ENCODE assay signal across 30 cellular contexts in the genomic region with DNA sequence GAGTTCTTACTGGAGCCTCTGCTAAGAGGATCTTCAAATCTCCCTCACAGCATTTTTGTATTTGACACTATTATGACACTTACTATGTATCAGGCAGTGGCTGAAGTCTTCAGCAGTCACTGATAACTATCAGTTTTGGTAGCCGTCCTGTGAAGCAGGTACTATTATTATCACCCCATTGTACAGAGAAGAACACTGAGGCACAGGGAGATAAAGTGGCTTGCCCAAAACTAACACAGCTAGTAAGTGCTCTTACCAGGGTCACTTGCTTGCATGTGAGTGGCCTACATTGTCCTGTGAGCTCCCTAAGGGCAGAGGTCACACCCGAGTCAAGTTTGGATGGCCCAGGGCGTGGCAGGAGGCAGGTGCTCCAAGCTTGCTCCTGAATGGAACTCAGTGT. TPM values are rescaled to one million over a fixed set of nuclear protein-coding genes. Genes with fewer than 3 reads are reported as not detected.
"Had no signal": no experiment of that assay in that cellular context is flagged by ENCODE, and none has a peak within 500 bp of the region (broad histone marks: within the 10 kb centered on the region; RNA-seq: fewer than 3 reads in every experiment).

No MANE protein-coding gene starts in this region.

- H3K27ac Mint-ChIP-seq: stimulated activated effector memory CD8-positive, alpha-beta T cell treated with anti-CD3 and anti-CD28 coated beads, Interleukin-12 subunit alpha, Interleukin-12 subunit beta, amount 100 ng/mL, for 72 hours; stimulated activated memory B cell treated with anti-CD40 and anti-IgM and Interleukin-4, amounts not matched to agents 10 μg/mL and 1 μg/mL and 100 μg/mL, for 72 hours; stimulated activated naive B cell treated with anti-CD40 and anti-IgM and Interleukin-4, amounts not matched to agents 10 μg/mL and 1 μg/mL and 100 μg/mL, for 72 hours; stimulated activated naive CD8-positive, alpha-beta T cell treated with anti-CD3 and anti-CD28 coated beads, Interleukin-15, Interleukin-2, amounts not matched to agents 100 ng/mL and 50 ng/mL, for 24 hours; type B pancreatic cell had no signal

- H3K36me3 ChIP-seq: stomach, suprapubic skin, thoracic aorta, thyroid gland, tibial artery, tibial nerve, transverse colon, upper lobe of left lung, upper lobe of right lung, uterus, vagina had no signal

- H3K4me3 Mint-ChIP-seq: stimulated activated effector memory CD8-positive, alpha-beta T cell treated with anti-CD3 and anti-CD28 coated beads, Interleukin-12 subunit alpha, Interleukin-12 subunit beta, amount 100 ng/mL, for 72 hours; stimulated activated memory B cell treated with anti-CD40 and anti-IgM and Interleukin-4, amounts not matched to agents 10 μg/mL and 1 μg/mL and 100 μg/mL, for 72 hours; stimulated activated naive B cell treated with anti-CD40 and anti-IgM and Interleukin-4, amounts not matched to agents 10 μg/mL and 1 μg/mL and 100 μg/mL, for 72 hours; stimulated activated naive CD8-positive, alpha-beta T cell treated with anti-CD3 and anti-CD28 coated beads, Interleukin-15, amount 100 ng/mL, for 72 hours; stimulated activated naive CD8-positive, alpha-beta T cell treated with anti-CD3 and anti-CD28 coated beads, Interleukin-15, Interleukin-2, amounts not matched to agents 100 ng/mL and 50 ng/mL, for 24 hours; type B pancreatic cell had no signal

- H3K36me3 Mint-ChIP-seq: stimulated activated effector memory CD8-positive, alpha-beta T cell treated with anti-CD3 and anti-CD28 coated beads, Interleukin-12 subunit alpha, Interleukin-12 subunit beta, amount 100 ng/mL, for 72 hours; stimulated activated memory B cell treated with anti-CD40 and anti-IgM and Interleukin-4, amounts not matched to agents 10 μg/mL and 1 μg/mL and 100 μg/mL, for 72 hours; stimulated activated naive B cell treated with anti-CD40 and anti-IgM and Interleukin-4, amounts not matched to agents 10 μg/mL and 1 μg/mL and 100 μg/mL, for 72 hours; type B pancreatic cell had no signal

- H3K4me1 ChIP-seq: stomach, suprapubic skin, testis, tibial artery, tibial nerve, transverse colon, upper lobe of left lung, upper lobe of right lung, uterus, vagina had no signal

- H3K4me1 Mint-ChIP-seq: stimulated activated memory B cell treated with anti-CD40 and anti-IgM and Interleukin-4, amounts not matched to agents 10 μg/mL and 1 μg/mL and 100 μg/mL, for 72 hours had no signal

- FAIRE-seq: urothelium cell line had no signal

- ATAC-seq: stimulated activated effector memory CD8-positive, alpha-beta T cell treated with anti-CD3 and anti-CD28 coated beads, Interleukin-12 subunit alpha, Interleukin-12 subunit beta, amount 100 ng/mL, for 72 hours; stimulated activated memory B cell treated with anti-CD40 and anti-IgM and Interleukin-4, amounts not matched to agents 10 μg/mL and 1 μg/mL and 100 μg/mL, for 72 hours; stimulated activated naive B cell treated with anti-CD40 and anti-IgM and Interleukin-4, amounts not matched to agents 10 μg/mL and 1 μg/mL and 100 μg/mL, for 72 hours; stimulated activated naive CD8-positive, alpha-beta T cell treated with anti-CD3 and anti-CD28 coated beads, Interleukin-15, amount 100 ng/mL, for 72 hours; stimulated activated naive CD8-positive, alpha-beta T cell treated with anti-CD3 and anti-CD28 coated beads, Interleukin-15, Interleukin-2, amounts not matched to agents 100 U/mL and 50 U/mL, for 24 hours; upper lobe of right lung had no signal

- H3K27ac ChIP-seq: stomach, suprapubic skin, testis, thoracic aorta, thyroid gland, tibial artery, tibial nerve, transverse colon, upper lobe of left lung, upper lobe of right lung, uterus, vagina had no signal

- H3K27me3 ChIP-seq: testis, thyroid gland, tibial nerve, transverse colon, upper lobe of left lung, upper lobe of right lung, uterus, vagina had no signal

- H3K9me3 Mint-ChIP-seq: stimulated activated effector memory CD8-positive, alpha-beta T cell treated with anti-CD3 and anti-CD28 coated beads, Interleukin-12 subunit alpha, Interleukin-12 subunit beta, amount 100 ng/mL, for 72 hours; stimulated activated memory B cell treated with anti-CD40 and anti-IgM and Interleukin-4, amounts not matched to agents 10 μg/mL and 1 μg/mL and 100 μg/mL, for 72 hours; stimulated activated naive B cell treated with anti-CD40 and anti-IgM and Interleukin-4, amounts not matched to agents 10 μg/mL and 1 μg/mL and 100 μg/mL, for 72 hours; stimulated activated naive CD8-positive, alpha-beta T cell treated with anti-CD3 and anti-CD28 coated beads, Interleukin-15, amount 100 ng/mL, for 72 hours; stimulated activated naive CD8-positive, alpha-beta T cell treated with anti-CD3 and anti-CD28 coated beads, Interleukin-15, Interleukin-2, amounts not matched to agents 100 ng/mL and 50 ng/mL, for 24 hours; type B pancreatic cell had no signal

- DNase-seq: stimulated activated CD4-positive, alpha-beta T cell treated with anti-CD3 and anti-CD28 coated beads, Interleukin-2, amount 100 ng/mL, for 48 hours; stimulated activated CD4-positive, alpha-beta T cell treated with anti-CD3 and anti-CD28 coated beads, Interleukin-4, amount 100 ng/mL, for 1 hour; stimulated activated CD4-positive, alpha-beta T cell treated with anti-CD3 and anti-CD28 coated beads, Interleukin-4, amount 100 ng/mL, for 24 hours; stimulated activated CD4-positive, alpha-beta T cell treated with anti-CD3 and anti-CD28 coated beads, Interleukin-4, amount 100 ng/mL, for 4 hours; stimulated activated CD8-positive, alpha-beta memory T cell treated with anti-CD3 and anti-CD28 coated beads, Interleukin-4, amount 100 ng/mL, for 48 hours; stimulated activated naive B cell treated with anti-CD40 and anti-IgM and Interleukin-4, amounts not matched to agents 10 μg/mL and 1 μg/mL and 100 μg/mL, for 72 hours; stimulated activated naive CD4-positive, alpha-beta T cell; stimulated activated naive CD4-positive, alpha-beta T cell treated with Interleukin-2 at 50 U/mL for 16 hours; stimulated activated naive CD8-positive, alpha-beta T cell treated with anti-CD3 and anti-CD28 coated beads, Interleukin-15, amount 100 ng/mL, for 72 hours; stimulated activated naive CD8-positive, alpha-beta T cell treated with anti-CD3 and anti-CD28 coated beads, Interleukin-15, Interleukin-2, amounts not matched to agents 100 U/mL and 50 U/mL, for 24 hours; stomach; substantia nigra; testis; thyroid gland; tibial artery; transverse colon; trophoblast cell; upper lobe of right lung; uterus had no signal

- H3K9me3 ChIP-seq: stomach, suprapubic skin, testis, thoracic aorta, thyroid gland, tibial artery, tibial nerve, transverse colon, upper lobe of left lung, upper lobe of right lung, uterus, vagina had no signal

- H3K4me3 ChIP-seq: stomach, suprapubic skin, testis, thoracic aorta, thyroid gland, tibial artery, tibial nerve, transverse colon, upper lobe of left lung, upper lobe of right lung, uterus, vagina had no signal

RNA-seq across cellular contexts. Expression of gene GABBR2, which starts 16.8 kb away (rescaled TPM):
- total RNA-seq: subcutaneous adipose tissue, thoracic aorta, transverse colon, vagina had no signal
